ENCODE assay signal across 31 cellular contexts in genomic region chr13:81562598-81562997, GRCh38.
"Had no signal": no experiment of that assay in that cellular context is flagged by ENCODE, and none has a peak within 500 bp of the region (broad histone marks: within the 10 kb centered on the region; RNA-seq: fewer than 3 reads in every experiment).

No MANE protein-coding gene starts in this region.

- H3K27me3 ChIP-seq: neural progenitor cell, neutrophil, ovary, pancreas, right atrium auricular region, sigmoid colon, spleen had no signal

- H3K4me2 ChIP-seq: neural progenitor cell, smooth muscle cell had no signal

- H3K9me3 Mint-ChIP-seq: neural crest cell had no signal

- H3K27me3 Mint-ChIP-seq: naive thymus-derived CD4-positive, alpha-beta T cell; naive thymus-derived CD8-positive, alpha-beta T cell; natural killer cell treated with Interleukin-12 subunit alpha and Interleukin-12 subunit beta and Interleukin-15 and Interleukin-18, amount 100 ng/mL, for 72 hours; progenitor cell of endocrine pancreas had no signal

- H3K36me3 ChIP-seq: neural progenitor cell, neutrophil, ovary, pancreas, prostate gland, right atrium auricular region, right lobe of liver, sigmoid colon, spleen had no signal

- H3K9ac ChIP-seq: neural progenitor cell, parathyroid adenoma had no signal

- H3K36me3 Mint-ChIP-seq: naive thymus-derived CD4-positive, alpha-beta T cell; naive thymus-derived CD8-positive, alpha-beta T cell; natural killer cell; natural killer cell treated with Interleukin-12 subunit alpha and Interleukin-12 subunit beta and Interleukin-15 and Interleukin-18, amount 100 ng/mL, for 72 hours; neural progenitor cell had no signal

- H2AFZ ChIP-seq: neural progenitor cell, parathyroid adenoma had no signal

- H3K27ac Mint-ChIP-seq: naive thymus-derived CD4-positive, alpha-beta T cell; naive thymus-derived CD8-positive, alpha-beta T cell; natural killer cell; natural killer cell treated with Interleukin-12 subunit alpha and Interleukin-12 subunit beta and Interleukin-15 and Interleukin-18, amount 100 ng/mL, for 72 hours; nephron; nephron progenitor cell; neural progenitor cell; progenitor cell of endocrine pancreas had no signal

- H3K4me1 Mint-ChIP-seq: naive thymus-derived CD4-positive, alpha-beta T cell; naive thymus-derived CD8-positive, alpha-beta T cell; natural killer cell; nephron; nephron progenitor cell; neural crest cell; neural progenitor cell had no signal

- H3K4me3 ChIP-seq: neural progenitor cell, ovary, pancreas, prostate gland, psoas muscle, right atrium auricular region, right lobe of liver, sigmoid colon, skin epidermis, smooth muscle cell, spleen had no signal

- H3K4me3 Mint-ChIP-seq: naive thymus-derived CD4-positive, alpha-beta T cell; naive thymus-derived CD8-positive, alpha-beta T cell; natural killer cell; natural killer cell treated with Interleukin-12 subunit alpha and Interleukin-12 subunit beta and Interleukin-15 and Interleukin-18, amount 100 ng/mL, for 72 hours; nephron; nephron progenitor cell; neural crest cell; neural progenitor cell had no signal

- H3K9me3 ChIP-seq: neutrophil, ovary, pancreas, prostate gland, psoas muscle, right atrium auricular region, right lobe of liver, sigmoid colon had no signal

- DNase-seq: naive thymus-derived CD4-positive, alpha-beta T cell; naive thymus-derived CD8-positive, alpha-beta T cell; natural killer cell; nephron progenitor cell; nucleus accumbens; occipital lobe; ovary; pancreas; posterior cingulate gyrus; psoas muscle; retina; right cardiac atrium; right lobe of liver; sigmoid colon; small intestine; spleen; stimulated activated CD4-positive, alpha-beta T cell treated with anti-CD3 and anti-CD28 coated beads, Interleukin-12 subunit alpha, Interleukin-12 subunit beta, amount 100 ng/mL, for 4 hours; stimulated activated CD4-positive, alpha-beta T cell treated with anti-CD3 and anti-CD28 coated beads, Interleukin-15, amount 100 ng/mL, for 24 hours; stimulated activated CD4-positive, alpha-beta T cell treated with anti-CD3 and anti-CD28 coated beads, Interleukin-1b, Interleukin-23, amount 100 ng/mL, for 48 hours; stimulated activated CD4-positive, alpha-beta T cell treated with anti-CD3 and anti-CD28 coated beads, Interleukin-2, amount 100 ng/mL, for 24 hours had no signal

- H3K4me1 ChIP-seq: neural progenitor cell, pancreas, parathyroid adenoma, prostate gland, psoas muscle, right atrium auricular region, right lobe of liver, spleen had no signal

- H3K27ac ChIP-seq: neural progenitor cell, neutrophil, ovary, pancreas, parathyroid adenoma, prostate gland, psoas muscle, right atrium auricular region, right lobe of liver, skin epidermis, spleen had no signal
